ENCODE assay signal across 13 cellular contexts in genomic region chr10:110637558-110638053, GRCh38. TPM values are rescaled to one million over a fixed set of nuclear protein-coding genes. Genes with fewer than 3 reads are reported as not detected.
DNase-seq lines count a peak whose midpoint lies in the region; ATAC-seq and TF ChIP-seq lines count a peak whose summit lies in the region.
"Had no signal": no experiment of that assay in that cellular context is flagged by ENCODE, and none has a peak within 500 bp of the region (broad histone marks: within the 10 kb centered on the region; RNA-seq: fewer than 3 reads in every experiment).

No MANE protein-coding gene starts in this region.

- no peak for TF ChIP-seq CTCF in HEK293 (tag by site-specific recombination; IDR thresholded peaks at IDR 0.05)
- TF ChIP-seq CTCF in brain microvascular endothelial cell (IDR thresholded peaks at IDR 0.05; ENCODE audit: low read depth, low read length, missing control alignments) = no peak
- no peak for TF ChIP-seq CTCF in mesothelial cell of epicardium (IDR thresholded peaks at IDR 0.05; ENCODE audit: unreplicated experiment)

- H3K4me3 ChIP-seq in HEK293 (ENCODE audit: low read depth, low read length) (no peak overlapping the region), brain microvascular endothelial cell (ENCODE audit: low read depth, low read length) (no peak overlapping the region)

- H3K4me1 ChIP-seq in HEK293 (ENCODE audit: control insufficient read depth, insufficient read depth, low read length) = peaks cover 45% of the 10 kb centered on the region

- CTCF ChIA-PET in HEK293 (lab: Yijun Ruan, JAX) = interaction anchor here (0.6 to 1.6 kb wide), 5 partner anchors 27 to 222 kb away, joined by 3 to 8 read pairs (median 4); no protein-coding TSS in a partner anchor

- H3K27ac ChIP-seq in HEK293 (ENCODE audit: extremely low read depth, low read depth, low read length) (peak overlapping the region; percentile 53; the same call in 1 of the 2 replicates), brain microvascular endothelial cell (peak overlapping the region; percentile 70)

- no peaks in the 10 kb centered on the region for H3K36me3 Mint-ChIP-seq in mesothelial cell of epicardium

- DNase-seq in ACHN (peak; percentile 31), brain microvascular endothelial cell (peak; percentile 43), mesothelial cell of epicardium (ENCODE audit: low spot score in 2 of 2, unreplicated experiment in 2 of 2) (no peak), germinal center (ENCODE audit: low spot score) (no peak), NCI-H524 treated with DMSO at 0.1 percent for 48 hours (lab: John Stamatoyannopoulos, UW) (no peak)
- DNase-seq: activated CD4-positive, alpha-beta T cell treated with anti-CD3 and anti-CD28 coated beads for 36 hours; activated T-cell treated with anti-CD3 and anti-CD28 coated beads, Interleukin-2, amount 50 U/mL, for 1 hour; KG1; stimulated activated naive CD4-positive, alpha-beta T cell treated with Interleukin-2 at 50 U/mL for 16 hours had no signal

- H3K27me3 ChIP-seq in brain microvascular endothelial cell (replicated peaks) = no peaks in the 10 kb centered on the region

- in situ Hi-C loops in ACHN (cut with HindIII; ENCODE audit: low pct_ligation_motif_present, low pct_unique_long_range_greater_than_20kb, low sequenced_read_pairs) = no loop called here
- in situ Hi-C loops in brain microvascular endothelial cell (cut with HindIII; ENCODE audit: low pct_ligation_motif_present, low sequenced_read_pairs) = no loop called here

- H3K27ac Mint-ChIP-seq in mesothelial cell of epicardium = peak overlapping the region; percentile 57
- H3K27ac Mint-ChIP-seq: activated CD4-positive, alpha-beta T cell treated with anti-CD3 and anti-CD28 coated beads for 36 hours; dendritic cell treated with granulocyte-macrophage colony-stimulating factor and Interleukin-4, amounts not matched to agents 40 ng/mL and 50 ng/mL, for 4 days had no signal

- no peaks in the 10 kb centered on the region for H3K27me3 Mint-ChIP-seq in mesothelial cell of epicardium (ENCODE audit: low read depth)

- no peaks in the 10 kb centered on the region for H3K9me3 Mint-ChIP-seq in mesothelial cell of epicardium
- H3K9me3 Mint-ChIP-seq: dendritic cell treated with granulocyte-macrophage colony-stimulating factor and Interleukin-4, amounts not matched to agents 40 ng/mL and 50 ng/mL, for 4 days had no signal

- no peak overlapping the region for H3K4me3 Mint-ChIP-seq in mesothelial cell of epicardium
- H3K4me3 Mint-ChIP-seq: activated CD4-positive, alpha-beta T cell treated with anti-CD3 and anti-CD28 coated beads for 36 hours; dendritic cell treated with granulocyte-macrophage colony-stimulating factor and Interleukin-4, amounts not matched to agents 40 ng/mL and 50 ng/mL, for 4 days had no signal

- H3K4me1 Mint-ChIP-seq in mesothelial cell of epicardium = peaks cover 56% of the 10 kb centered on the region

- H3K9me3 ChIP-seq in HEK293 (ENCODE audit: control insufficient read depth, insufficient read depth, low read depth, low read length) = no peaks in the 10 kb centered on the region

- POLR2A ChIA-PET in HEK293 (lab: Yijun Ruan, JAX) = interaction anchor here (0.7 to 1.1 kb wide), 2 partner anchors 9 to 18 kb away, joined by 3 to 4 read pairs; no protein-coding TSS in a partner anchor

- ATAC-seq in GM21825 (IDR thresholded peaks at IDR 0.05; ENCODE audit: unreplicated experiment) (no peak), HG03095 (IDR thresholded peaks at IDR 0.05; ENCODE audit: unreplicated experiment) (no peak)
- ATAC-seq: activated CD4-positive, alpha-beta T cell treated with anti-CD3 and anti-CD28 coated beads for 36 hours had no signal

- no peaks in the 10 kb centered on the region for H3K36me3 ChIP-seq in HEK293 (ENCODE audit: control insufficient read depth in 2 of 2, insufficient read depth in 1 of 2, low read length in 2 of 2)
- H3K36me3 ChIP-seq in brain microvascular endothelial cell (replicated peaks) = no peaks in the 10 kb centered on the region

TF ChIP-seq in HEK293, 187 proteins besides CTCF, POLR2A, EP300 and RAD21 (continues in another document):
- TF ChIP-seq ZNF398 (tag by site-specific recombination; IDR thresholded peaks at IDR 0.05) = 0 out of 2 replicates have a peak, but pooled peaks have one; percentile 8
- TF ChIP-seq ZNF692 (tag by site-specific recombination; IDR thresholded peaks at IDR 0.05) = peak; percentile 82
- peak; percentile 93 for TF ChIP-seq ZBTB17 (tag by site-specific recombination; IDR thresholded peaks at IDR 0.05)
- TF ChIP-seq ZNF777 (tag by site-specific recombination; IDR thresholded peaks at IDR 0.05; ENCODE audit: borderline replicate concordance) = no peak
- 0 out of 2 replicates have a peak, but pooled peaks have one; percentile 13 for TF ChIP-seq ZNF184 (tag by site-specific recombination; IDR thresholded peaks at IDR 0.05)
- 0 out of 2 replicates have a peak, but pooled peaks have one; percentile 26 for TF ChIP-seq ZNF792 (tag by site-specific recombination; IDR thresholded peaks at IDR 0.05)
- 0 out of 2 replicates have a peak, but pooled peaks have one; percentile 24 for TF ChIP-seq ZNF561 (tag by site-specific recombination; IDR thresholded peaks at IDR 0.05; ENCODE audit: borderline replicate concordance)
- peak; percentile 100 for TF ChIP-seq ZNF600 (tag by site-specific recombination; IDR thresholded peaks at IDR 0.05)
- 0 out of 2 replicates have a peak, but pooled peaks have one; percentile 3 for TF ChIP-seq SP7 (tag by site-specific recombination; IDR thresholded peaks at IDR 0.05)
- peak; percentile 74 for TF ChIP-seq ZNF629 (tag by site-specific recombination; IDR thresholded peaks at IDR 0.05)
- TF ChIP-seq ZBTB7A (tag by site-specific recombination; IDR thresholded peaks at IDR 0.05; ENCODE audit: low read depth) = no peak
- TF ChIP-seq ZEB2 (tag by site-specific recombination; IDR thresholded peaks at IDR 0.05) = peak; percentile 62; the same call in 1 of the 2 replicates
- no peak for TF ChIP-seq ZSCAN4 (tag by site-specific recombination; IDR thresholded peaks at IDR 0.05)
- TF ChIP-seq ZNF366 (tag by site-specific recombination; conservative IDR thresholded peaks at IDR 0.05) = peak; percentile 72
- TF ChIP-seq ZNF2 (tag by site-specific recombination; IDR thresholded peaks at IDR 0.05) = 0 out of 2 replicates have a peak, but pooled peaks have one; percentile 39
- TF ChIP-seq ZFP37 (tag by site-specific recombination; IDR thresholded peaks at IDR 0.05) = no peak
- peak; percentile 13; the same call in 1 of the 2 replicates for TF ChIP-seq ZNF660 (tag by site-specific recombination; IDR thresholded peaks at IDR 0.05)
- TF ChIP-seq IKZF3 (tag by site-specific recombination; IDR thresholded peaks at IDR 0.05) = peak; percentile 78; the same call in 1 of the 2 replicates
- TF ChIP-seq SP2 (tag by site-specific recombination; IDR thresholded peaks at IDR 0.05) = peak; percentile 48; the same call in 1 of the 2 replicates
- peak; percentile 47; the same call in 1 of the 2 replicates for TF ChIP-seq ATF2 (tag by site-specific recombination; IDR thresholded peaks at IDR 0.05; ENCODE audit: low read depth)
- TF ChIP-seq ZNF530 (tag by site-specific recombination; IDR thresholded peaks at IDR 0.05; ENCODE audit: low read depth) = no peak

RNA-seq across cellular contexts. Expression of gene RBM20, which starts 6.5 kb away (rescaled TPM):
- total RNA-seq in mesothelial cell of epicardium = 20.5 to 23.3 TPM (median 20.7 TPM) in 3 replicates

Comparison
In these comparisons a context has a peak if more than half of its experiments do, and no peak if none do; other contexts are left out.
1. DNase-seq: peak in ACHN (single experiment) and brain microvascular endothelial cell (single experiment); none in mesothelial cell of epicardium (0 of 2), germinal center (single experiment) and NCI-H524 treated with DMSO at 0.1 percent for 48 hours (single experiment).